In genomic region chr16:18993531-18993930, GRCh38 we compare ENCODE assay signal across 1 cellular context. TPM values are rescaled to one million over a fixed set of nuclear protein-coding genes. Genes with fewer than 3 reads are reported as not detected.
"Had no signal": no experiment of that assay in that cellular context is flagged by ENCODE, and none has a peak within 500 bp of the region (broad histone marks: within the 10 kb centered on the region; RNA-seq: fewer than 3 reads in every experiment).

No MANE protein-coding gene starts in this region.

RNA-seq across cellular contexts. Expression of gene TMC7, which starts 9.8 kb away (rescaled TPM):
- polyA plus RNA-seq: IgD-negative memory B cell had no signal
